Comparison of ENCODE assay signal across 15 cellular contexts in the genomic region with DNA sequence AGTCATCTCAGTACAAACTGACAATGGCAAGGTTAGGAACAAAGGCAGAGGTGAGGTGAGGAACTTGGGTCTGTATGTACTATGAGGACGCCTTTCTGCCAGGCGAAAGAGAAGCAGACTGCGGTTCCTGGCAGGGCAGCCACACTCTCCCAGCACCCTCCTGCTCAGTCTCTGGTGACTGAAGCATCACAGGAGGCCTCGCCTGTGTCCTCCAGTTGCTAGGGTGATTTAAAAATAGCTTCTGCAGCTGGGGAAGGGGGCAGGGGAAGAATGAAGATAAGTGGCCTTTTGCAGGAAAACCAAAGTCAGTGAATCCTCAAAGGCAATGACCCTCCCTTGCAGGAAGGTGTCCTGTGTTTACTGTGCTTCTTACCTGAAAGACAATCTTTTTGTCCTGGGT.
DNase-seq lines count a peak whose midpoint lies in the region; ATAC-seq, FAIRE-seq and TF ChIP-seq lines count a peak whose summit lies in the region.
"Had no signal": no experiment of that assay in that cellular context is flagged by ENCODE, and none has a peak within 500 bp of the region (broad histone marks: within the 10 kb centered on the region; RNA-seq: fewer than 3 reads in every experiment).

No MANE protein-coding gene starts in this region.

- no peak for TF ChIP-seq POLR2A in HepG2 (IDR thresholded peaks at IDR 0.05; ENCODE audit: insufficient read depth in 1 of 2, low read depth in 2 of 2, low read length in 2 of 2)

- POLR2A ChIA-PET in HepG2 (lab: Yijun Ruan, JAX): no interaction called here

- H3K9me2 ChIP-seq in hepatocyte (replicated peaks; ENCODE audit: insufficient read depth): no peaks in the 10 kb centered on the region

- no peaks in the 10 kb centered on the region for H4K20me1 ChIP-seq in HepG2 (ENCODE audit: insufficient read depth, low read length)
- no peaks in the 10 kb centered on the region for H4K20me1 ChIP-seq in hepatocyte (ENCODE audit: insufficient read depth, poor library complexity, severe bottlenecking)

- no peak overlapping the region for H2AFZ ChIP-seq in HepG2 (ENCODE audit: low read length)
- H2AFZ ChIP-seq in hepatocyte: no peak overlapping the region

- BruUV-seq in HepG2 (replicated peaks; lab: Mats Ljungman, UMichigan): no TSS peak

- H3K9ac ChIP-seq in liver (ENCODE audit: low read depth in 1 of 2, low read length in 2 of 2) (no peak overlapping the region), HepG2 (ENCODE audit: insufficient read depth, low read depth, low read length) (no peak overlapping the region)

- DNase-seq in HepG2 (ENCODE audit: low spot score) (no peak), astrocyte of the spinal cord (ENCODE audit: low read depth, low spot score) (peak; percentile 30), hepatocyte (ENCODE audit: low spot score) (peak; percentile 37), left colon (no peak)
- DNase-seq in activated T-cell treated with anti-CD3 and anti-CD28 coated beads, Interleukin-2, amount 50 U/mL, for 48 hours: no peak
- DNase-seq in activated naive CD4-positive, alpha-beta T cell treated with anti-CD3 and anti-CD28 coated beads, Interleukin-2, amount 50 U/mL, for 16 hours: no peak
- DNase-seq: activated CD8-positive, alpha-beta memory T cell treated with anti-CD3 and anti-CD28 coated beads, Interleukin-2, amount 50 U/mL, for 48 hours; adrenal gland; effector CD8-positive, alpha-beta T cell; left lung; MV-4-11; trophoblast cell had no signal

- no peak overlapping the region for H3K4me3 ChIP-seq in liver (ENCODE audit: low read depth in 1 of 3, low read length in 3 of 3)
- no peak overlapping the region for H3K4me3 ChIP-seq in HepG2 (replicated peaks in 1 of 3; ENCODE audit: insufficient read depth in 1 of 3, low read depth in 2 of 3, low read length in 3 of 3)
- no peak overlapping the region for H3K4me3 ChIP-seq in astrocyte of the spinal cord (ENCODE audit: low read depth, low read length)
- no peak overlapping the region for H3K4me3 ChIP-seq in hepatocyte
- H3K4me3 ChIP-seq: adrenal gland, left lung had no signal

- intact Hi-C loops in HepG2 (cut with micrococcal nuclease; ENCODE audit: unreplicated experiment) (no loop called here), left colon (cut with DNase I, micrococcal nuclease) (no loop called here)

- H3K9me3 ChIP-seq in liver (ENCODE audit: control insufficient read depth in 4 of 4, low read length in 3 of 4) (no peaks in the 10 kb centered on the region), HepG2 (ENCODE audit: low read length) (no peaks in the 10 kb centered on the region), hepatocyte (ENCODE audit: low read depth) (no peaks in the 10 kb centered on the region)
- H3K9me3 ChIP-seq: adrenal gland, left lung, neutrophil had no signal

- H3K27ac ChIP-seq in liver (ENCODE audit: low read depth in 1 of 2, low read length in 2 of 2): no peak overlapping the region
- H3K27ac ChIP-seq in HepG2 (ENCODE audit: extremely low read length, insufficient read depth, low read length): no peak overlapping the region
- no peak overlapping the region for H3K27ac ChIP-seq in hepatocyte
- H3K27ac ChIP-seq: adrenal gland, left lung, neutrophil had no signal

- 76% methylated on average over 4 of the region's 4 CpGs for WGBS in liver
- WGBS in HepG2 (ENCODE audit: low lambda C conversion rate): 40% methylated on average over 4 of the region's 4 CpGs
- WGBS in hepatocyte (ENCODE audit: low lambda C conversion rate, missing lambda C conversion rate): 67% methylated on average over 4 of the region's 4 CpGs

- TF ChIP-seq RAD21 in liver (IDR thresholded peaks at IDR 0.05) (no peak), HepG2 (CRISPR knock-in tag; IDR thresholded peaks at IDR 0.05) (no peak)

- H3K27me3 ChIP-seq in liver (ENCODE audit: control insufficient read depth in 4 of 4, insufficient read depth in 4 of 4, low read length in 3 of 4) (no peaks in the 10 kb centered on the region), HepG2 (ENCODE audit: control insufficient read depth in 1 of 2, insufficient read depth in 2 of 2, low read length in 2 of 2) (no peaks in the 10 kb centered on the region; a peak in 3 of 5 replicates), hepatocyte (peaks cover 9% of the 10 kb centered on the region)
- H3K27me3 ChIP-seq: adrenal gland, left lung, neutrophil had no signal

- in situ Hi-C loops in HepG2 (cut with HindIII; ENCODE audit: extremely low pct_ligation_motif_present, low pct_unique_long_range_greater_than_20kb) (no loop called here), astrocyte of the spinal cord (cut with HindIII; ENCODE audit: low sequenced_read_pairs) (no loop called here)

- FAIRE-seq in HepG2 (lab: Jason Lieb, UNC): no peak

- H3K36me3 ChIP-seq in liver (ENCODE audit: control insufficient read depth in 4 of 4, insufficient read depth in 3 of 4, low read depth in 1 of 4, low read length in 3 of 4) (no peaks in the 10 kb centered on the region), HepG2 (replicated peaks in 1 of 2; ENCODE audit: control insufficient read depth in 1 of 2, insufficient read depth in 2 of 2, low read length in 2 of 2) (no peaks in the 10 kb centered on the region), hepatocyte (replicated peaks; ENCODE audit: insufficient read depth, low read depth) (no peaks in the 10 kb centered on the region)
- H3K36me3 ChIP-seq: adrenal gland, left lung, neutrophil had no signal

- TF ChIP-seq EP300 in HepG2 (IDR thresholded peaks at IDR 0.05; ENCODE audit: low read depth in 2 of 2, low read length in 2 of 2) (no peak), HepG2 (CRISPR knock-in tag; IDR thresholded peaks at IDR 0.05; ENCODE audit: borderline replicate concordance) (no peak)

- H3K79me2 ChIP-seq in HepG2 (ENCODE audit: insufficient read depth, low read length) (no peaks in the 10 kb centered on the region), hepatocyte (no peaks in the 10 kb centered on the region)

- H3K4me1 ChIP-seq in liver (ENCODE audit: control insufficient read depth in 4 of 4, insufficient read depth in 4 of 4, low read length in 3 of 4): no peaks in the 10 kb centered on the region
- no peaks in the 10 kb centered on the region for H3K4me1 ChIP-seq in HepG2 (ENCODE audit: insufficient read depth, low read length)
- H3K4me1 ChIP-seq in hepatocyte (ENCODE audit: insufficient read depth): peaks cover 10% of the 10 kb centered on the region
- H3K4me1 ChIP-seq: left lung had no signal

- no peak for TF ChIP-seq CTCF in liver (IDR thresholded peaks at IDR 0.05; ENCODE audit: low read depth, low read length, missing input control)
- TF ChIP-seq CTCF in HepG2 (CRISPR knock-in tag; IDR thresholded peaks at IDR 0.05): no peak
- no peak for TF ChIP-seq CTCF in astrocyte of the spinal cord (IDR thresholded peaks at IDR 0.05; ENCODE audit: low read depth, low read length)
- no peak for TF ChIP-seq CTCF in hepatocyte (IDR thresholded peaks at IDR 0.05; ENCODE audit: poor library complexity)

- H3K4me2 ChIP-seq in HepG2 (ENCODE audit: low read depth, low read length): no peak overlapping the region
- no peak overlapping the region for H3K4me2 ChIP-seq in hepatocyte

- CTCF ChIA-PET in HepG2 (lab: Yijun Ruan, JAX; ENCODE audit: low intra/inter-chr PET ratio, low total read pairs): no interaction called here

- ATAC-seq in HepG2 (no peak), left colon (no peak), HG03139 (IDR thresholded peaks at IDR 0.05; ENCODE audit: unreplicated experiment) (no peak)
- ATAC-seq: left lung had no signal

TF ChIP-seq in liver, 16 proteins besides CTCF, POLR2A, EP300 and RAD21 (continues in another document):
- TF ChIP-seq RXRA (IDR thresholded peaks at IDR 0.05): peak in 1 of 2 donors; percentile 9
- TF ChIP-seq EGR1 (IDR thresholded peaks at IDR 0.05; ENCODE audit: low read depth in 2 of 2): no peak
- no peak for TF ChIP-seq FOXA2 (IDR thresholded peaks at IDR 0.05)
- TF ChIP-seq YY1 (IDR thresholded peaks at IDR 0.05): no peak
- no peak for TF ChIP-seq ZBTB33 (IDR thresholded peaks at IDR 0.05)
- TF ChIP-seq SP1 (IDR thresholded peaks at IDR 0.05): peak; percentile 7
- no peak for TF ChIP-seq HNF4G (IDR thresholded peaks at IDR 0.05)
- TF ChIP-seq NR2F2 (IDR thresholded peaks at IDR 0.05): no peak

TF ChIP-seq in HepG2, 621 proteins besides CTCF, POLR2A, EP300 and RAD21 (continues in another document):
- no peak for TF ChIP-seq SOX6 (IDR thresholded peaks at IDR 0.05)
- no peak for TF ChIP-seq SOX6 (CRISPR knock-in tag; IDR thresholded peaks at IDR 0.05)
- TF ChIP-seq, protein P1, sequence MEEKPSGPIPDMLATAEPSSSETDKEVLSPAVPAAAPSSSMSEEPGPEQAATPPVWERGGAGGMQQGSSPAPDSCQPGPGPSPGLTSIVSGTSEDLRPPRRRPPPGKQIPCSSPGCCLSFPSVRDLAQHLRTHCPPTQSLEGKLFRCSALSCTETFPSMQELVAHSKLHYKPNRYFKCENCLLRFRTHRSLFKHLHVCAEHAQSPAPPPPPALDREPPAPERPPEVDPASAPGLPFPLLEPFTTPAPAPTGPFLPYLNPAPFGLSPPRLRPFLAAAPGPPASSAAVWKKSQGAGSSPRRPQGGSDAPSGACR (CRISPR knock-in tag; IDR thresholded peaks at IDR 0.05): no peak
- no peak for TF ChIP-seq WIZ (CRISPR knock-in tag; IDR thresholded peaks at IDR 0.05)
- TF ChIP-seq, protein P2, sequence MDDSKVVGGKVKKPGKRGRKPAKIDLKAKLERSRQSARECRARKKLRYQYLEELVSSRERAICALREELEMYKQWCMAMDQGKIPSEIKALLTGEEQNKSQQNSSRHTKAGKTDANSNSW (CRISPR knock-in tag; IDR thresholded peaks at IDR 0.05; ENCODE audit: borderline replicate concordance): no peak
- no peak for TF ChIP-seq MTA3 (CRISPR knock-in tag; IDR thresholded peaks at IDR 0.05)
- TF ChIP-seq SIN3B (IDR thresholded peaks at IDR 0.05; ENCODE audit: low read length): no peak
- TF ChIP-seq, protein P3, sequence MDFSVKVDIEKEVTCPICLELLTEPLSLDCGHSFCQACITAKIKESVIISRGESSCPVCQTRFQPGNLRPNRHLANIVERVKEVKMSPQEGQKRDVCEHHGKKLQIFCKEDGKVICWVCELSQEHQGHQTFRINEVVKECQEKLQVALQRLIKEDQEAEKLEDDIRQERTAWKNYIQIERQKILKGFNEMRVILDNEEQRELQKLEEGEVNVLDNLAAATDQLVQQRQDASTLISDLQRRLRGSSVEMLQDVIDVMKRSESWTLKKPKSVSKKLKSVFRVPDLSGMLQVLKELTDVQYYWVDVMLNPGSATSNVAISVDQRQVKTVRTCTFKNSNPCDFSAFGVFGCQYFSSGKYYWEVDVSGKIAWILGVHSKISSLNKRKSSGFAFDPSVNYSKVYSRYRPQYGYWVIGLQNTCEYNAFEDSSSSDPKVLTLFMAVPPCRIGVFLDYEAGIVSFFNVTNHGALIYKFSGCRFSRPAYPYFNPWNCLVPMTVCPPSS (IDR thresholded peaks at IDR 0.05): no peak
- no peak for TF ChIP-seq KMT2B (CRISPR knock-in tag; IDR thresholded peaks at IDR 0.05)
- no peak for TF ChIP-seq NFIB (CRISPR knock-in tag; IDR thresholded peaks at IDR 0.05; ENCODE audit: borderline replicate concordance)
- TF ChIP-seq TGIF2 (CRISPR knock-in tag; IDR thresholded peaks at IDR 0.05): no peak
- no peak for TF ChIP-seq SRY (CRISPR knock-in tag; IDR thresholded peaks at IDR 0.05)

Comparison
In these comparisons a context has a peak if more than half of its experiments do, and no peak if none do; other contexts are left out.
1. DNase-seq: peak in astrocyte of the spinal cord (single experiment) and hepatocyte (single experiment); none in HepG2 (single experiment), left colon (0 of 2), activated T-cell treated with anti-CD3 and anti-CD28 coated beads, Interleukin-2, amount 50 U/mL, for 48 hours (0 of 2) and activated naive CD4-positive, alpha-beta T cell treated with anti-CD3 and anti-CD28 coated beads, Interleukin-2, amount 50 U/mL, for 16 hours (single experiment).